ENCODE assay signal across 28 cellular contexts in the genomic region with DNA sequence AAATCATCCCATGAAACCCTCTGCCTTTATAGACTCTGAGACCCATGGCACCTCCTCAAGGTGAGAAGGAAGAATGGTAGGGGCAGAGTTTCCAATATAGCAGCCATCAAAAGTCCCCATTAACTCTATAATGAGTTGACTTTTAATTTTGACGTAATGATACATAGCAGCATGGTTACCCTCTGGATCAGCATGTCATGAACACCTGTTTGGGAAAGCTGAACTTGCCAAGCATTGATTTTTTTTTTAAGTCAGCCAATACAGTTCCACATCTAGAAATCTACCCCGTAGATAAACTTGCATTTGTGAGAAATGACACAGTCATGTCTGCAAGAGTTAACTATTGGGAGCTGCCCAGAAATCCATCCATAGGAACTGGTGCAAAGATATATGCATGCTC.
"Had no signal": no experiment of that assay in that cellular context is flagged by ENCODE, and none has a peak within 500 bp of the region (broad histone marks: within the 10 kb centered on the region; RNA-seq: fewer than 3 reads in every experiment).

No MANE protein-coding gene starts in this region.

- H3K36me3 ChIP-seq: colonic mucosa, esophagus muscularis mucosa, esophagus squamous epithelium, gastrocnemius medialis, gastroesophageal sphincter, heart left ventricle, heart right ventricle had no signal

- FAIRE-seq: colon, endometrium, endothelial cell of umbilical vein, frontal cortex had no signal

- H3K9me3 ChIP-seq: colonic mucosa, esophagus muscularis mucosa, esophagus squamous epithelium, gastrocnemius medialis, gastroesophageal sphincter, heart right ventricle had no signal

- H3K27me3 ChIP-seq: colonic mucosa, esophagus muscularis mucosa, esophagus squamous epithelium, foreskin keratinocyte, gastrocnemius medialis, gastroesophageal sphincter had no signal

- H3K4me1 ChIP-seq: colonic mucosa, esophagus muscularis mucosa, esophagus squamous epithelium, foreskin keratinocyte, gastrocnemius medialis, gastroesophageal sphincter, heart left ventricle, heart right ventricle had no signal

- H3K27ac ChIP-seq: colonic mucosa, coronary artery, dorsolateral prefrontal cortex, epithelial cell of prostate, esophagus muscularis mucosa, esophagus squamous epithelium, foreskin keratinocyte, gastrocnemius medialis, gastroesophageal sphincter, heart left ventricle, heart right ventricle had no signal

- H3K4me3 ChIP-seq: colonic mucosa, coronary artery, dorsolateral prefrontal cortex, esophagus muscularis mucosa, esophagus squamous epithelium, gastrocnemius medialis, gastroesophageal sphincter, heart left ventricle, heart right ventricle had no signal

- DNase-seq: colonic mucosa; cortex of kidney; dermis blood vessel endothelial cell; dorsolateral prefrontal cortex; effector CD4-positive, alpha-beta T cell; effector CD8-positive, alpha-beta T cell; effector memory CD4-positive, alpha-beta T cell; effector memory CD8-positive, alpha-beta T cell; endodermal cell; erythroblast; esophagus squamous epithelium; foreskin fibroblast; foreskin keratinocyte; foreskin melanocyte; gastrocnemius medialis; glutamatergic neuron; head of caudate nucleus; heart left ventricle; heart right ventricle had no signal

- ATAC-seq: effector memory CD8-positive, alpha-beta T cell; esophagus mucosa; foreskin keratinocyte; gastrocnemius medialis; gastroesophageal sphincter; heart left ventricle; heart right ventricle had no signal
